Comparison of ENCODE assay signal across 41 cellular contexts in the genomic region with DNA sequence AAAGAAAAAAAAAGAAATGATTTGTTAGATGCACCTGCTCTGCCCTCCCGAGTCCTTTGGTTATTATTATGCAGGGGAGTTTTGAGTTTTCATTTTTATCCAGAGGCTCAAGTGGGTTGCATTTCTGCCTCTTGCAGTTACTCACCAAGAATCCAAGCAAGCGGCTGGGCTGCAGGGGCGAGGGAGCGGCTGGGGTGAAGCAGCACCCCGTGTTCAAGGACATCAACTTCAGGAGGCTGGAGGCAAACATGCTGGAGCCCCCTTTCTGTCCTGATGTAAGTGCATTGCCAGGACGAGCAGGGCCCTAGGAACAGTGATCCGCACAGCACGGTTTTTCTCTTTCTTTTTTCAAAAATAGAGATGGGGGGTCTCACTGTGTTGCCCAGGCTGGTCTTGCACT. TPM values are rescaled to one million over a fixed set of nuclear protein-coding genes. Genes with fewer than 3 reads are reported as not detected.
"Had no signal": no experiment of that assay in that cellular context is flagged by ENCODE, and none has a peak within 500 bp of the region (broad histone marks: within the 10 kb centered on the region; RNA-seq: fewer than 3 reads in every experiment).

No MANE protein-coding gene starts in this region.

- ATAC-seq: activated CD4-positive, alpha-beta T cell treated with anti-CD3 and anti-CD28 coated beads for 36 hours; activated CD4-positive, CD25-positive, alpha-beta regulatory T cell treated with anti-CD3 and anti-CD28 coated beads, Interleukin-2, amount 50 U/mL, for 24 hours; activated CD8-positive, alpha-beta memory T cell treated with anti-CD3 and anti-CD28 coated beads, Interleukin-2, amount 10 ng/mL, durations not matched to agents 7 days and 5 days; activated CD8-positive, alpha-beta T cell treated with anti-CD3 and anti-CD28 coated beads, Interleukin-2, amount 10 ng/mL, durations not matched to agents 7 days and 5 days; activated naive CD8-positive, alpha-beta T cell treated with anti-CD3 and anti-CD28 coated beads, Interleukin-2, amount 50 U/mL, for 24 hours; WTC11 had no signal

- DNase-seq: activated CD4-positive, alpha-beta memory T cell treated with anti-CD3 and anti-CD28 coated beads, Interleukin-2, amount 10 ng/mL, durations not matched to agents 7 days and 5 days; activated CD4-positive, alpha-beta T cell treated with anti-CD3 and anti-CD28 coated beads for 1 hour; activated CD4-positive, alpha-beta T cell treated with anti-CD3 and anti-CD28 coated beads for 36 hours; activated CD4-positive, alpha-beta T cell treated with anti-CD3 and anti-CD28 coated beads for 48 hours; activated CD4-positive, alpha-beta T cell treated with anti-CD3 and anti-CD28 coated beads, Interleukin-2, amount 10 ng/mL, durations not matched to agents 7 days and 5 days; activated CD4-positive, alpha-beta T cell treated with anti-CD3 and anti-CD28 coated beads, Interleukin-2, amount 50 U/mL, for 48 hours; activated CD4-positive, CD25-positive, alpha-beta regulatory T cell; activated CD8-positive, alpha-beta memory T cell treated with anti-CD3 and anti-CD28 coated beads for 24 hours; activated CD8-positive, alpha-beta memory T cell treated with anti-CD3 and anti-CD28 coated beads, Interleukin-2, amount 10 ng/mL, durations not matched to agents 7 days and 5 days; activated CD8-positive, alpha-beta memory T cell treated with anti-CD3 and anti-CD28 coated beads, Interleukin-2, amount 50 U/mL, for 48 hours; activated CD8-positive, alpha-beta T cell treated with anti-CD3 and anti-CD28 coated beads, Interleukin-2, amount 10 ng/mL, durations not matched to agents 7 days and 5 days; activated effector memory CD4-positive, alpha-beta T cell treated with Interleukin-2 at 50 U/mL for 16 hours; activated gamma-delta T cell; activated naive CD4-positive, alpha-beta T cell treated with anti-CD3 and anti-CD28 coated beads, Interleukin-2, amount 10 ng/mL, durations not matched to agents 7 days and 5 days; activated naive CD4-positive, alpha-beta T cell treated with Interleukin-2 at 50 U/mL for 16 hours; activated naive CD8-positive, alpha-beta T cell treated with anti-CD3 and anti-CD28 coated beads, Interleukin-2, amount 10 ng/mL, durations not matched to agents 7 days and 5 days; activated naive CD8-positive, alpha-beta T cell treated with anti-CD3 and anti-CD28 coated beads, Interleukin-2, amount 50 U/mL, for 24 hours; activated T-cell treated with anti-CD3 and anti-CD28 coated beads, Interleukin-2, amount 50 U/mL, for 24 hours; activated T-cell treated with anti-CD3 and anti-CD28 coated beads, Interleukin-2, amount 50 U/mL, for 48 hours; amygdala; anterior cingulate cortex; caudate nucleus; cerebellar nuclear complex; T-helper 1 cell; T-helper 2 cell; T-helper 9 cell; WERI-Rb-1 had no signal

- FAIRE-seq: bronchial epithelial cell, TTC549 had no signal

- H3K36me3 Mint-ChIP-seq: activated CD8-positive, alpha-beta memory T cell treated with anti-CD3 and anti-CD28 coated beads, Interleukin-2, amount 10 ng/mL, durations not matched to agents 7 days and 5 days; activated naive CD4-positive, alpha-beta T cell treated with anti-CD3 and anti-CD28 coated beads, Interleukin-2, amount 10 ng/mL, durations not matched to agents 7 days and 5 days; activated naive CD4-positive, alpha-beta T cell treated with anti-CD3 and anti-CD28 coated beads, Interleukin-2, amount 50 U/mL, for 24 hours; activated naive CD8-positive, alpha-beta T cell; activated naive CD8-positive, alpha-beta T cell treated with anti-CD3 and anti-CD28 coated beads, Interleukin-2, amount 10 ng/mL, durations not matched to agents 7 days and 5 days; brain; WTC11 had no signal

- H3K27ac ChIP-seq: ascending aorta, cardiac muscle cell, WERI-Rb-1 had no signal

- H3K27ac Mint-ChIP-seq: activated CD4-positive, alpha-beta memory T cell treated with anti-CD3 and anti-CD28 coated beads, Interleukin-2, amount 10 ng/mL, durations not matched to agents 7 days and 5 days; activated CD4-positive, alpha-beta T cell treated with anti-CD3 and anti-CD28 coated beads for 36 hours; activated CD4-positive, alpha-beta T cell treated with anti-CD3 and anti-CD28 coated beads, Interleukin-2, amount 10 ng/mL, durations not matched to agents 7 days and 5 days; activated CD8-positive, alpha-beta memory T cell treated with anti-CD3 and anti-CD28 coated beads, Interleukin-2, amount 10 ng/mL, durations not matched to agents 7 days and 5 days; activated naive CD4-positive, alpha-beta T cell treated with anti-CD3 and anti-CD28 coated beads, Interleukin-2, amount 10 ng/mL, durations not matched to agents 7 days and 5 days; activated naive CD8-positive, alpha-beta T cell; activated naive CD8-positive, alpha-beta T cell treated with anti-CD3 and anti-CD28 coated beads, Interleukin-2, amount 10 ng/mL, durations not matched to agents 7 days and 5 days; activated naive CD8-positive, alpha-beta T cell treated with anti-CD3 and anti-CD28 coated beads, Interleukin-2, amount 50 U/mL, for 24 hours; activated T-cell treated with anti-CD3 and anti-CD28 coated beads, Interleukin-2, amount 50 U/mL, for 24 hours; activated T-helper 2 cell treated with anti-CD3 and anti-CD28 coated beads, Interferon-gamma antibody, Interleukin-2, Interleukin-4, amounts not matched to agents 10 μg/mL and 5 μg/mL and 100 μg/mL, durations not matched to agents 14 hours and 24 hours and 36 hours; brain; T-helper 1 cell treated with Interleukin-12 subunit alpha and Interleukin-12 subunit beta and Interleukin-4 antibody, amounts not matched to agents 30 μg/mL and 1 μg/mL, for 36 hours; T-helper 2 cell treated with Interferon-gamma antibody and Interleukin-4, amounts not matched to agents 5 μg/mL and 100 μg/mL, for 36 hours; WTC11 had no signal

- H3K27me3 ChIP-seq: ascending aorta, cardiac muscle cell had no signal

- H3K27me3 Mint-ChIP-seq: activated naive CD4-positive, alpha-beta T cell treated with anti-CD3 and anti-CD28 coated beads, Interleukin-2, amount 50 U/mL, for 24 hours had no signal

- H3K9me3 ChIP-seq: ascending aorta had no signal

- H3K9me3 Mint-ChIP-seq: activated CD4-positive, alpha-beta memory T cell treated with anti-CD3 and anti-CD28 coated beads, Interleukin-2, amount 10 ng/mL, durations not matched to agents 7 days and 5 days; activated CD4-positive, alpha-beta T cell treated with anti-CD3 and anti-CD28 coated beads, Interleukin-2, amount 10 ng/mL, durations not matched to agents 7 days and 5 days; activated naive CD4-positive, alpha-beta T cell treated with anti-CD3 and anti-CD28 coated beads, Interleukin-2, amount 10 ng/mL, durations not matched to agents 7 days and 5 days; activated naive CD4-positive, alpha-beta T cell treated with anti-CD3 and anti-CD28 coated beads, Interleukin-2, amount 50 U/mL, for 24 hours; activated naive CD8-positive, alpha-beta T cell treated with anti-CD3 and anti-CD28 coated beads, Interleukin-2, amount 10 ng/mL, durations not matched to agents 7 days and 5 days; activated naive CD8-positive, alpha-beta T cell treated with anti-CD3 and anti-CD28 coated beads, Interleukin-2, amount 50 U/mL, for 24 hours; activated T-cell treated with anti-CD3 and anti-CD28 coated beads, Interleukin-2, amount 50 U/mL, for 24 hours; activated T-helper 2 cell treated with anti-CD3 and anti-CD28 coated beads, Interferon-gamma antibody, Interleukin-2, Interleukin-4, amounts not matched to agents 10 μg/mL and 5 μg/mL and 100 μg/mL, durations not matched to agents 14 hours and 24 hours and 36 hours; brain; central memory CD8-positive, alpha-beta T cell; T-helper 1 cell treated with Interleukin-12 subunit alpha and Interleukin-12 subunit beta and Interleukin-4 antibody, amounts not matched to agents 30 μg/mL and 1 μg/mL, for 36 hours; T-helper 2 cell treated with Interferon-gamma antibody and Interleukin-4, amounts not matched to agents 5 μg/mL and 100 μg/mL, for 36 hours; WTC11 had no signal

- H3K4me3 Mint-ChIP-seq: activated CD4-positive, alpha-beta memory T cell treated with anti-CD3 and anti-CD28 coated beads, Interleukin-2, amount 10 ng/mL, durations not matched to agents 7 days and 5 days; activated CD4-positive, alpha-beta T cell treated with anti-CD3 and anti-CD28 coated beads for 36 hours; activated CD4-positive, alpha-beta T cell treated with anti-CD3 and anti-CD28 coated beads, Interleukin-2, amount 10 ng/mL, durations not matched to agents 7 days and 5 days; activated CD8-positive, alpha-beta memory T cell treated with anti-CD3 and anti-CD28 coated beads, Interleukin-2, amount 10 ng/mL, durations not matched to agents 7 days and 5 days; activated CD8-positive, alpha-beta T cell treated with anti-CD3 and anti-CD28 coated beads, Interleukin-2, amount 10 ng/mL, durations not matched to agents 7 days and 5 days; activated naive CD4-positive, alpha-beta T cell treated with anti-CD3 and anti-CD28 coated beads, Interleukin-2, amount 10 ng/mL, durations not matched to agents 7 days and 5 days; activated naive CD4-positive, alpha-beta T cell treated with anti-CD3 and anti-CD28 coated beads, Interleukin-2, amount 50 U/mL, for 24 hours; activated naive CD8-positive, alpha-beta T cell; activated naive CD8-positive, alpha-beta T cell treated with anti-CD3 and anti-CD28 coated beads, Interleukin-2, amount 10 ng/mL, durations not matched to agents 7 days and 5 days; activated naive CD8-positive, alpha-beta T cell treated with anti-CD3 and anti-CD28 coated beads, Interleukin-2, amount 50 U/mL, for 24 hours; activated T-cell treated with anti-CD3 and anti-CD28 coated beads, Interleukin-2, amount 50 U/mL, for 24 hours; brain; central memory CD8-positive, alpha-beta T cell; T-helper 1 cell treated with Interleukin-12 subunit alpha and Interleukin-12 subunit beta and Interleukin-4 antibody, amounts not matched to agents 30 μg/mL and 1 μg/mL, for 36 hours; T-helper 2 cell treated with Interferon-gamma antibody and Interleukin-4, amounts not matched to agents 5 μg/mL and 100 μg/mL, for 36 hours; WTC11 had no signal

- H3K4me3 ChIP-seq: ascending aorta, cardiac muscle cell had no signal

- H3K36me3 ChIP-seq: ascending aorta, cardiac muscle cell, WERI-Rb-1 had no signal

RNA-seq across cellular contexts. Expression of gene HTT-AS, which starts 39.1 kb away (rescaled TPM):
- total RNA-seq: activated CD4-positive, alpha-beta memory T cell treated with anti-CD3 and anti-CD28 coated beads, Interleukin-2, amount 10 ng/mL, durations not matched to agents 7 days and 5 days; activated CD4-positive, alpha-beta T cell treated with anti-CD3 and anti-CD28 coated beads for 36 hours; activated CD4-positive, alpha-beta T cell treated with anti-CD3 and anti-CD28 coated beads, Interleukin-2, amount 10 ng/mL, durations not matched to agents 7 days and 5 days; activated CD8-positive, alpha-beta memory T cell treated with anti-CD3 and anti-CD28 coated beads, Interleukin-2, amount 10 ng/mL, durations not matched to agents 7 days and 5 days; activated CD8-positive, alpha-beta T cell treated with anti-CD3 and anti-CD28 coated beads, Interleukin-2, amount 10 ng/mL, durations not matched to agents 7 days and 5 days; activated naive CD8-positive, alpha-beta T cell treated with anti-CD3 and anti-CD28 coated beads, Interleukin-2, amount 10 ng/mL, durations not matched to agents 7 days and 5 days; activated T-helper 2 cell treated with anti-CD3 and anti-CD28 coated beads, Interferon-gamma antibody, Interleukin-2, Interleukin-4, amounts not matched to agents 10 μg/mL and 5 μg/mL and 100 μg/mL, durations not matched to agents 14 hours and 24 hours and 36 hours; ascending aorta; bronchial epithelial cell; cardiac muscle cell; WTC11 had no signal
- polyA plus RNA-seq: adipose tissue, cardiac muscle cell had no signal
